Comparison of ENCODE assay signal across 33 cellular contexts in genomic region chr2:163607630-163608029, GRCh38.
"Had no signal": no experiment of that assay in that cellular context is flagged by ENCODE, and none has a peak within 500 bp of the region (broad histone marks: within the 10 kb centered on the region; RNA-seq: fewer than 3 reads in every experiment).

No MANE protein-coding gene starts in this region.

- ATAC-seq: activated CD8-positive, alpha-beta T cell treated with anti-CD3 and anti-CD28 coated beads for 36 hours; activated naive CD4-positive, alpha-beta T cell treated with anti-CD3 and anti-CD28 coated beads, Interleukin-2, amount 50 U/mL, for 72 hours; activated T-cell treated with anti-CD3 and anti-CD28 coated beads, Interleukin-2, amount 50 U/mL, for 4 hours; activated T-cell treated with anti-CD3 and anti-CD28 coated beads, Interleukin-2, amount 50 U/mL, for 72 hours; activated T-helper 17 cell treated with anti-CD3 and anti-CD28 coated beads, Interleukin-2, amount 50 U/mL, for 72 hours; body of pancreas; T-cell had no signal

- H3K27ac ChIP-seq: adrenal gland, body of pancreas, brain microvascular endothelial cell, breast epithelium, VCaP had no signal

- H3K9me3 ChIP-seq: adrenal gland, body of pancreas, breast epithelium had no signal

- H3K27me3 ChIP-seq: adrenal gland, body of pancreas, brain microvascular endothelial cell, breast epithelium had no signal

- H3K4me3 ChIP-seq: adrenal gland, body of pancreas, breast epithelium had no signal

- DNase-seq: activated B cell treated with CpG ODN at 0.5 μM for 24 hours; activated CD4-positive, alpha-beta memory T cell treated with anti-CD3 and anti-CD28 coated beads for 36 hours; activated CD4-positive, alpha-beta T cell treated with anti-CD3 and anti-CD28 coated beads for 4 hours; activated CD4-positive, alpha-beta T cell treated with anti-CD3 and anti-CD28 coated beads, Interleukin-2, amount 10 ng/mL, durations not matched to agents 24 days and 14 days; activated CD4-positive, alpha-beta T cell treated with anti-CD3 and anti-CD28 coated beads, Interleukin-2, amount 50 U/mL, for 1 hour; activated CD4-positive, alpha-beta T cell treated with anti-CD3 and anti-CD28 coated beads, Interleukin-2, amount 50 U/mL, for 4 hours; activated CD4-positive, CD25-positive, alpha-beta regulatory T cell treated with anti-CD3 and anti-CD28 coated beads, Interleukin-2, amount 50 U/mL, for 72 hours; activated CD8-positive, alpha-beta memory T cell treated with anti-CD3 and anti-CD28 coated beads, Interleukin-2, amount 50 U/mL, for 4 hours; activated CD8-positive, alpha-beta T cell treated with anti-CD3 and anti-CD28 coated beads for 36 hours; activated effector memory CD4-positive, alpha-beta T cell treated with anti-CD3 and anti-CD28 coated beads, Interleukin-2, amount 50 U/mL, for 16 hours; activated gamma-delta T cell treated with Interleukin-2 at 50 U/mL for 16 hours; activated naive CD4-positive, alpha-beta T cell; activated naive CD4-positive, alpha-beta T cell treated with anti-CD3 and anti-CD28 coated beads for 36 hours; activated naive CD4-positive, alpha-beta T cell treated with anti-CD3 and anti-CD28 coated beads, Interleukin-2, amount 50 U/mL, for 16 hours; activated naive CD8-positive, alpha-beta T cell treated with anti-CD3 and anti-CD28 coated beads for 36 hours; activated T-cell treated with anti-CD3 and anti-CD28 coated beads for 4 hours; activated T-cell treated with anti-CD3 and anti-CD28 coated beads, Interleukin-2, amount 50 U/mL, for 1 hour; activated T-cell treated with anti-CD3 and anti-CD28 coated beads, Interleukin-2, amount 50 U/mL, for 4 hours; activated T-cell treated with anti-CD3 and anti-CD28 coated beads, Interleukin-2, amount 50 U/mL, for 72 hours; adrenal gland; amniotic stem cell; aorta; body of pancreas; brain microvascular endothelial cell; caudate nucleus; cerebellar nuclear complex; T-cell; T-helper 2 cell; T-helper 9 cell had no signal

- H3K36me3 ChIP-seq: adrenal gland, breast epithelium had no signal

- H3K4me1 ChIP-seq: adrenal gland, body of pancreas, breast epithelium had no signal
